1 cellular context compared by ENCODE assay signal in genomic region chr17:4537451-4538235, GRCh38.
TF ChIP-seq lines count a peak whose summit lies in the region.

No MANE protein-coding gene starts in this region.

TF ChIP-seq in endothelial cell of umbilical vein, 7 proteins besides CTCF, POLR2A, EP300 and RAD21:
- TF ChIP-seq JUN (IDR thresholded peaks at IDR 0.05; ENCODE audit: borderline replicate concordance, insufficient read depth, insufficient read length, low read depth) = no peak
- TF ChIP-seq POLR2AphosphoS5 (IDR thresholded peaks at IDR 0.05; ENCODE audit: insufficient read depth, low read depth, low read length) = no peak
- no peak for TF ChIP-seq FOS (IDR thresholded peaks at IDR 0.05; ENCODE audit: borderline replicate concordance, insufficient read depth, low read length)
- no peak for TF ChIP-seq EZH2 (IDR thresholded peaks at IDR 0.05; ENCODE audit: borderline replicate concordance, low read depth, low read length, severe bottlenecking)
- TF ChIP-seq MAX (IDR thresholded peaks at IDR 0.05; ENCODE audit: insufficient read depth, insufficient read length) = no peak
- TF ChIP-seq GATA2 (IDR thresholded peaks at IDR 0.05; ENCODE audit: insufficient read depth, insufficient read length, low read depth, low read length) = no peak
- TF ChIP-seq MYC (IDR thresholded peaks at IDR 0.05; ENCODE audit: low read depth, low read length) = no peak
TF ChIP-seq in endothelial cell of umbilical vein: peak in this region for 0.
